Comparison of ENCODE assay signal across 13 cellular contexts in the genomic region with DNA sequence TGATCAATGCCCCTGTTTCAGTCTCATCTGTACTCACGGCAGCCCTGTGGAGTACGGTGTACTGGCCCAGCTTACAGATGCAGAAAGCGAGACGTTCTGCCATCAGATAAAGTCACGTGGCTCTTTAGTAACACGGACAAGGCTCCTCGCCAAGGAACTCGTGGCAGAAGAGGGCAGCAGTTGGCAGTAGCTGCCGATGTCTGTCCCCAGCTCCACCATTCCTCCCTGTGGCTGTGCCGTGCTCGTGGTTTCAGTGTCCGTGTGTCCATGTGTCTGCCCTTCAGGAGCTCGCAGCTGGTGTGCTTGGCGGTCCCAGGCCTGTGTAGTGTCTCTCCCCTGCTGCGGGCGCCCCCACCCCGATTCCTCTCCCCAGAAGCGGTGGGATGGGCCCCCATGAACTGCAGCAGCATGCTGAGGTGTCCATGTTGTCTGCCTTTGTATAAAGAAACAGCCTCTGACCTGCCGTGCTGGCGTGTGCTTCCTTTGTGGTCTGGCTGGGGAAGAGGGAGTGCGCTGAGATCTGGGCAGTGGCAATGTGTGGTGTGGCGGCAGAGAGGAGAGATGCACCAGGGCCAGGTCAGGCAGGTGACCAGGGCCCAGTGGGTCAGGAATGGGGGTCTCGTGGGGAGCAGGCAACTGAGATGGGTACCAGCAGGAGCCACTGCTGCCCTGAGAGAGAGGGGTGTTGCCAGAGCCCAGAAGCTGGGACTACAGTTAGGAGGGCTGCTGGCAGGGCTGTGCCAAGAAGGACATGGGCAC. TPM values are rescaled to one million over a fixed set of nuclear protein-coding genes. Genes with fewer than 3 reads are reported as not detected.
DNase-seq lines count a peak whose midpoint lies in the region; ATAC-seq, FAIRE-seq and TF ChIP-seq lines count a peak whose summit lies in the region.
"Had no signal": no experiment of that assay in that cellular context is flagged by ENCODE, and none has a peak within 500 bp of the region (broad histone marks: within the 10 kb centered on the region; RNA-seq: fewer than 3 reads in every experiment).

No MANE protein-coding gene starts in this region.

- no peak for TF ChIP-seq RAD21 in GM12878 (IDR thresholded peaks at IDR 0.05; ENCODE audit: insufficient read depth, low read depth, low read length)
- TF ChIP-seq RAD21 in HepG2 (CRISPR knock-in tag; IDR thresholded peaks at IDR 0.05), result no peak

- intact Hi-C loops in GM12878 (cut with micrococcal nuclease; ENCODE audit: unreplicated experiment), result no loop called here
- intact Hi-C loops in HepG2 (cut with micrococcal nuclease; ENCODE audit: unreplicated experiment), result no loop called here

- peaks cover 3% of the 10 kb centered on the region in 2 experiments; a peak in 2 of 4 replicates for H3K36me3 ChIP-seq in GM12878 (ENCODE audit: control insufficient read depth in 2 of 2, insufficient read depth in 2 of 2, low read length in 1 of 2)
- peaks cover 3 to 24% of the 10 kb centered on the region in 2 experiments; a peak in 3 of 5 replicates for H3K36me3 ChIP-seq in HepG2 (replicated peaks in 1 of 2; ENCODE audit: control insufficient read depth in 1 of 2, insufficient read depth in 2 of 2, low read length in 2 of 2)
- peaks cover 43% of the 10 kb centered on the region for H3K36me3 ChIP-seq in suprapubic skin

- H3K4me3 ChIP-seq in GM12878 (no peak overlapping the region), HepG2 (replicated peaks in 1 of 3; ENCODE audit: insufficient read depth in 1 of 3, low read depth in 2 of 3, low read length in 3 of 3) (no peak overlapping the region), suprapubic skin (no peak overlapping the region)
- H3K4me3 ChIP-seq: PC-9 had no signal

- TF ChIP-seq EP300 in GM12878 (IDR thresholded peaks at IDR 0.05; ENCODE audit: borderline replicate concordance in 1 of 2, control insufficient read depth in 1 of 2, low read depth in 2 of 2, low read length in 2 of 2) (no peak), HepG2 (IDR thresholded peaks at IDR 0.05; ENCODE audit: low read depth in 2 of 2, low read length in 2 of 2) (no peak), HepG2 (CRISPR knock-in tag; IDR thresholded peaks at IDR 0.05; ENCODE audit: borderline replicate concordance) (no peak), suprapubic skin (IDR thresholded peaks at IDR 0.05) (no peak)

- H3K4me1 ChIP-seq in GM12878 (ENCODE audit: control insufficient read depth, insufficient read depth, low read length) (no peaks in the 10 kb centered on the region), HepG2 (ENCODE audit: insufficient read depth, low read length) (peaks cover 19% of the 10 kb centered on the region), suprapubic skin (peaks cover 26% of the 10 kb centered on the region)

- no TSS peak for BruUV-seq in GM12878 (replicated peaks; lab: Mats Ljungman, UMichigan)
- TSS peak; percentile 33 for BruUV-seq in HepG2 (replicated peaks; lab: Mats Ljungman, UMichigan)

- 94% methylated on average over 21 of the region's 23 CpGs for WGBS in GM12878 (ENCODE audit: insufficient coverage, insufficient replicate concordance, low lambda C conversion rate, missing lambda C conversion rate)
- 96% methylated on average over 19 of the region's 23 CpGs for WGBS in HepG2 (ENCODE audit: low lambda C conversion rate)
- WGBS in suprapubic skin, result 73% methylated on average over 20 of the region's 23 CpGs

- peak; percentile 51; the same call in 1 of the 2 replicates for TF ChIP-seq POLR2A in GM12878 (IDR thresholded peaks at IDR 0.05; ENCODE audit: low read depth, low read length)
- no peak; a peak in 1 of 4 replicates for TF ChIP-seq POLR2A in HepG2 (IDR thresholded peaks at IDR 0.05; ENCODE audit: insufficient read depth in 1 of 2, low read depth in 2 of 2, low read length in 2 of 2)
- no peak for TF ChIP-seq POLR2A in suprapubic skin (IDR thresholded peaks at IDR 0.05)

- H3K79me2 ChIP-seq in GM12878 (ENCODE audit: control insufficient read depth, insufficient read depth, low read length) (no peaks in the 10 kb centered on the region), HepG2 (ENCODE audit: insufficient read depth, low read length) (no peaks in the 10 kb centered on the region)

- SMC1A ChIA-PET in GM12878 (lab: Charles Lee; ENCODE audit: uncharacterized antibody, unreplicated experiment), result no interaction called here

- FAIRE-seq in GM12878 (lab: Jason Lieb, UNC) (no peak), HepG2 (lab: Jason Lieb, UNC) (no peak)

- no peak for TF ChIP-seq CTCF in GM12878 (IDR thresholded peaks at IDR 0.05 in 2 of 3, conservative IDR thresholded peaks at IDR 0.05 in 1 of 3; ENCODE audit: control insufficient read depth in 2 of 3, extremely low read depth in 1 of 3, insufficient read depth in 1 of 3, low read depth in 3 of 3, low read length in 3 of 3)
- no peak for TF ChIP-seq CTCF in HepG2 (CRISPR knock-in tag; IDR thresholded peaks at IDR 0.05)
- no peak for TF ChIP-seq CTCF in suprapubic skin (IDR thresholded peaks at IDR 0.05)

- RAD21 ChIA-PET in GM12878 (lab: Charles Lee; ENCODE audit: unreplicated experiment), result no interaction called here

- H3K27ac ChIP-seq in GM12878 (ENCODE audit: control insufficient read depth, insufficient read depth), result no peak overlapping the region
- H3K27ac ChIP-seq in HepG2 (ENCODE audit: extremely low read length, insufficient read depth, low read length), result no peak overlapping the region
- peak overlapping the region; percentile 42 for H3K27ac ChIP-seq in suprapubic skin
- H3K27ac ChIP-seq: PC-9, VCaP had no signal

- DNase-seq in DMS 273 (lab: John Stamatoyannopoulos, UW; ENCODE audit: unreplicated experiment) (peak; percentile 66), DMS 273 treated with DMSO at 0.1 percent for 48 hours (lab: John Stamatoyannopoulos, UW) (no peak), GM12878 (ENCODE audit: low read depth, low spot score) (no peak), HepG2 (ENCODE audit: low spot score) (no peak), suprapubic skin (ENCODE audit: low spot score in 2 of 2) (no peak)
- DNase-seq: 8988T, KG1, NCI-H2081 treated with DMSO at 0.1 percent for 48 hours, PC-9 had no signal

- POLR2A ChIA-PET in GM12878 (lab: Charles Lee), result no interaction called here
- POLR2A ChIA-PET in HepG2 (lab: Yijun Ruan, JAX), result interaction anchor here (1.2 kb wide), 1 partner anchor 17 kb away, joined by 3 read pairs; no protein-coding TSS in a partner anchor

- ATAC-seq in GM12878, result no peak
- ATAC-seq in HepG2, result no peak
- no peak for ATAC-seq in HG03139 (IDR thresholded peaks at IDR 0.05; ENCODE audit: unreplicated experiment)
- ATAC-seq in HG03521 (IDR thresholded peaks at IDR 0.05; ENCODE audit: unreplicated experiment), result no peak
- ATAC-seq in GM21619 (IDR thresholded peaks at IDR 0.05; ENCODE audit: unreplicated experiment), result no peak

- H4K20me1 ChIP-seq in GM12878 (ENCODE audit: control insufficient read depth, insufficient read depth) (no peaks in the 10 kb centered on the region), HepG2 (ENCODE audit: insufficient read depth, low read length) (no peaks in the 10 kb centered on the region)

- H3K9me3 ChIP-seq in GM12878 (replicated peaks; ENCODE audit: control insufficient read depth, insufficient read depth, low read length) (no peaks in the 10 kb centered on the region), HepG2 (ENCODE audit: low read length) (no peaks in the 10 kb centered on the region), suprapubic skin (no peaks in the 10 kb centered on the region)

- in situ Hi-C loops in GM12878 (cut with MboI), result no loop called here
- in situ Hi-C loops in HepG2 (cut with HindIII; ENCODE audit: extremely low pct_ligation_motif_present, low pct_unique_long_range_greater_than_20kb), result no loop called here

- H2AFZ ChIP-seq in GM12878 (ENCODE audit: control insufficient read depth, low read depth, low read length) (no peak overlapping the region), HepG2 (ENCODE audit: low read length) (no peak overlapping the region)
- H2AFZ ChIP-seq: PC-9 had no signal

- H3K9ac ChIP-seq in GM12878 (ENCODE audit: control insufficient read depth, insufficient read depth, low read length) (no peak overlapping the region), HepG2 (ENCODE audit: insufficient read depth, low read depth, low read length) (no peak overlapping the region)

- CTCF ChIA-PET in GM12878 (lab: Yijun Ruan, JAX) (no interaction called here), HepG2 (lab: Yijun Ruan, JAX; ENCODE audit: low intra/inter-chr PET ratio, low total read pairs) (no interaction called here)

- no peak overlapping the region for H3K4me2 ChIP-seq in GM12878 (ENCODE audit: control insufficient read depth, insufficient read depth)
- H3K4me2 ChIP-seq in HepG2 (ENCODE audit: low read depth, low read length), result no peak overlapping the region
- H3K4me2 ChIP-seq: PC-9 had no signal

- H3K27me3 ChIP-seq in GM12878 (replicated peaks in 1 of 2; ENCODE audit: control insufficient read depth in 2 of 2, insufficient read depth in 2 of 2, low read length in 1 of 2) (no peaks in the 10 kb centered on the region), HepG2 (ENCODE audit: control insufficient read depth in 1 of 2, insufficient read depth in 2 of 2, low read length in 2 of 2) (no peaks in the 10 kb centered on the region), suprapubic skin (no peaks in the 10 kb centered on the region)

RNA-seq across cellular contexts. Expression of gene RHBDD2, which starts 9.8 kb away (rescaled TPM):
- total RNA-seq in GM12878 (2013; cell fraction: nucleolus; rRNA removed), result 14.0 and 17.1 TPM in 2 replicates
- 23.6 and 23.8 TPM in 2 replicates for total RNA-seq in GM12878 (2014; rRNA removed)
- 6.7 and 8.8 TPM in 2 replicates for total RNA-seq in GM12878 (2014; rRNA removed; fragmentation: Illumina TruSeq; extraction: Trizol)
- total RNA-seq in GM12878 (2021), result 22.6 and 25.7 TPM in 2 replicates
- 16.1 TPM for polyA plus RNA-seq in GM12878 (2011; ENCODE audit: low read depth)
- polyA plus RNA-seq in GM12878 (2011; rRNA removed), result 4.9 and 14.5 TPM in 2 replicates
- 25.6 and 27.5 TPM in 2 replicates for polyA plus RNA-seq in GM12878 (2011; cell fraction: cytosol; rRNA removed)
- 16.8 and 20.7 TPM in 2 replicates for polyA plus RNA-seq in GM12878 (2011; cell fraction: nucleus; rRNA removed)
- 19.6 and 27.6 TPM in 2 replicates for polyA plus RNA-seq in GM12878 (2012)
- polyA plus RNA-seq in GM12878 (2014; fragmentation: Illumina TruSeq; extraction: Trizol), result 7.0 and 13.1 TPM in 2 replicates
- 1 to 10 TPM; 3.9 to 7.4 TPM for polyA plus RNA-seq in GM12878 (2014; fragmentation: Nextera tagmentation; extraction: Ambion mirVana)
- 19.3 and 21.1 TPM in 2 replicates for polyA plus RNA-seq in GM12878 (2014; rRNA removed)
- polyA plus RNA-seq in GM12878 (2016; fragmentation: Nextera tagmentation; extraction: Ambion mirVana), result 10 to 100 TPM; 31.5 to 39.8 TPM
- polyA minus RNA-seq in GM12878 (2011; rRNA and poly(A)+ RNA removed), result 17.5 and 19.5 TPM in 2 replicates
- polyA minus RNA-seq in GM12878 (2011; cell fraction: cytosol; rRNA and poly(A)+ RNA removed), result 11.1 and 14.7 TPM in 2 replicates
- 7.1 and 14.1 TPM in 2 replicates for polyA minus RNA-seq in GM12878 (2011; cell fraction: nucleus; rRNA and poly(A)+ RNA removed)
- 14.9 and 23.1 TPM in 2 replicates for total RNA-seq in HepG2 (2016; rRNA removed; fragmentation: Illumina TruSeq; extraction: Trizol)
- total RNA-seq in HepG2 (2016; cell fraction: cytosol; rRNA removed; fragmentation: Illumina TruSeq; extraction: Trizol; ENCODE audit: low read depth), result 18.8 and 23.7 TPM in 2 replicates
- 9.2 and 24.2 TPM in 2 replicates for total RNA-seq in HepG2 (2016; cell fraction: insoluble cytoplasmic fraction; rRNA removed; fragmentation: Illumina TruSeq; extraction: Trizol)
- 29.8 and 37.0 TPM in 2 replicates for total RNA-seq in HepG2 (2016; cell fraction: membrane; rRNA removed; fragmentation: Illumina TruSeq; extraction: Trizol)
- total RNA-seq in HepG2 (2016; cell fraction: nucleus; rRNA removed; fragmentation: Illumina TruSeq; extraction: Trizol), result 16.7 and 24.5 TPM in 2 replicates
- 26.4 and 41.1 TPM in 2 replicates for polyA plus RNA-seq in HepG2 (2011; rRNA removed)
- 34.8 and 35.2 TPM in 2 replicates for polyA plus RNA-seq in HepG2 (2011; cell fraction: cytosol; rRNA removed)
- 33.3 and 35.1 TPM in 2 replicates for polyA plus RNA-seq in HepG2 (2011; cell fraction: nucleus; rRNA removed)
- polyA plus RNA-seq in HepG2 (2012), result 22.8 and 42.0 TPM in 2 replicates
- polyA plus RNA-seq in HepG2 (2016; cell fraction: cytosol; fragmentation: Illumina TruSeq; extraction: Trizol; ENCODE audit: low read depth), result 39.1 and 46.7 TPM in 2 replicates
- polyA plus RNA-seq in HepG2 (2016; cell fraction: insoluble cytoplasmic fraction; fragmentation: Illumina TruSeq; extraction: Trizol; ENCODE audit: low read depth), result 17.9 and 21.5 TPM in 2 replicates
- 52.8 and 61.8 TPM in 2 replicates for polyA plus RNA-seq in HepG2 (2016; cell fraction: membrane; fragmentation: Illumina TruSeq; extraction: Trizol; ENCODE audit: low read depth)
- polyA plus RNA-seq in HepG2 (2016; cell fraction: nucleus; fragmentation: Illumina TruSeq; extraction: Trizol; ENCODE audit: insufficient read depth, low read depth), result 57.7 and 58.2 TPM in 2 replicates
- 49.6 and 101 TPM in 2 replicates for polyA minus RNA-seq in HepG2 (2011; rRNA and poly(A)+ RNA removed; ENCODE audit: low replicate concordance)
- 17.8 and 22.2 TPM in 2 replicates for polyA minus RNA-seq in HepG2 (2011; cell fraction: cytosol; rRNA and poly(A)+ RNA removed)
- 12.7 and 13.4 TPM in 2 replicates for polyA minus RNA-seq in HepG2 (2011; cell fraction: nucleus; rRNA and poly(A)+ RNA removed)
- 10 to 100 TPM; 28.3 to 63.1 (median 49.8) TPM for total RNA-seq in suprapubic skin

RNA-seq across cellular contexts. Expression of gene POR, which starts 26.3 kb away (rescaled TPM):
- total RNA-seq in GM12878 (2013; cell fraction: nucleolus; rRNA removed), result 89.1 and 114 TPM in 2 replicates
- 67.6 and 75.5 TPM in 2 replicates for total RNA-seq in GM12878 (2014; rRNA removed)
- total RNA-seq in GM12878 (2014; rRNA removed; fragmentation: Illumina TruSeq; extraction: Trizol), result 15.3 and 16.2 TPM in 2 replicates
- total RNA-seq in GM12878 (2021), result 72.2 and 75.8 TPM in 2 replicates
- polyA plus RNA-seq in GM12878 (2011; ENCODE audit: low read depth), result 10.8 TPM
- 7.9 and 16.0 TPM in 2 replicates for polyA plus RNA-seq in GM12878 (2011; rRNA removed)
- polyA plus RNA-seq in GM12878 (2011; cell fraction: cytosol; rRNA removed), result 28.1 and 40.8 TPM in 2 replicates
- polyA plus RNA-seq in GM12878 (2011; cell fraction: nucleus; rRNA removed), result 119 and 145 TPM in 2 replicates
- 32.6 and 32.8 TPM in 2 replicates for polyA plus RNA-seq in GM12878 (2012)
- 27.0 and 33.7 TPM in 2 replicates for polyA plus RNA-seq in GM12878 (2014; fragmentation: Illumina TruSeq; extraction: Trizol)
- 1 to 10 TPM; 2.2 to 8.2 TPM for polyA plus RNA-seq in GM12878 (2014; fragmentation: Nextera tagmentation; extraction: Ambion mirVana)
- polyA plus RNA-seq in GM12878 (2014; rRNA removed), result 38.1 and 45.2 TPM in 2 replicates
- polyA plus RNA-seq in GM12878 (2016; fragmentation: Nextera tagmentation; extraction: Ambion mirVana), result 10 to 100 TPM; 55.7 to 59.0 TPM
- polyA minus RNA-seq in GM12878 (2011; rRNA and poly(A)+ RNA removed), result 18.7 and 36.8 TPM in 2 replicates
- polyA minus RNA-seq in GM12878 (2011; cell fraction: cytosol; rRNA and poly(A)+ RNA removed), result 29.0 and 34.8 TPM in 2 replicates
- 25.1 and 46.7 TPM in 2 replicates for polyA minus RNA-seq in GM12878 (2011; cell fraction: nucleus; rRNA and poly(A)+ RNA removed)
- 115 and 266 TPM in 2 replicates for total RNA-seq in HepG2 (2016; rRNA removed; fragmentation: Illumina TruSeq; extraction: Trizol)
- 43.6 and 47.9 TPM in 2 replicates for total RNA-seq in HepG2 (2016; cell fraction: cytosol; rRNA removed; fragmentation: Illumina TruSeq; extraction: Trizol; ENCODE audit: low read depth)
- 95.7 and 270 TPM in 2 replicates for total RNA-seq in HepG2 (2016; cell fraction: insoluble cytoplasmic fraction; rRNA removed; fragmentation: Illumina TruSeq; extraction: Trizol)
- total RNA-seq in HepG2 (2016; cell fraction: membrane; rRNA removed; fragmentation: Illumina TruSeq; extraction: Trizol), result 55.5 and 56.9 TPM in 2 replicates
- 260 and 301 TPM in 2 replicates for total RNA-seq in HepG2 (2016; cell fraction: nucleus; rRNA removed; fragmentation: Illumina TruSeq; extraction: Trizol)
- 145 and 208 TPM in 2 replicates for polyA plus RNA-seq in HepG2 (2011; rRNA removed)
- polyA plus RNA-seq in HepG2 (2011; cell fraction: cytosol; rRNA removed), result 143 and 190 TPM in 2 replicates
- polyA plus RNA-seq in HepG2 (2011; cell fraction: nucleus; rRNA removed), result 1,024 and 1,039 TPM in 2 replicates
- 325 and 360 TPM in 2 replicates for polyA plus RNA-seq in HepG2 (2012)
- 22.8 and 25.4 TPM in 2 replicates for polyA plus RNA-seq in HepG2 (2016; cell fraction: cytosol; fragmentation: Illumina TruSeq; extraction: Trizol; ENCODE audit: low read depth)
- 63.7 and 80.6 TPM in 2 replicates for polyA plus RNA-seq in HepG2 (2016; cell fraction: insoluble cytoplasmic fraction; fragmentation: Illumina TruSeq; extraction: Trizol; ENCODE audit: low read depth)
- polyA plus RNA-seq in HepG2 (2016; cell fraction: membrane; fragmentation: Illumina TruSeq; extraction: Trizol; ENCODE audit: low read depth), result 25.4 and 30.4 TPM in 2 replicates
- polyA plus RNA-seq in HepG2 (2016; cell fraction: nucleus; fragmentation: Illumina TruSeq; extraction: Trizol; ENCODE audit: insufficient read depth, low read depth), result 367 and 407 TPM in 2 replicates
- polyA minus RNA-seq in HepG2 (2011; rRNA and poly(A)+ RNA removed; ENCODE audit: low replicate concordance), result 85.0 and 445 TPM in 2 replicates
- 256 and 348 TPM in 2 replicates for polyA minus RNA-seq in HepG2 (2011; cell fraction: cytosol; rRNA and poly(A)+ RNA removed)
- polyA minus RNA-seq in HepG2 (2011; cell fraction: nucleus; rRNA and poly(A)+ RNA removed), result 174 and 240 TPM in 2 replicates
- total RNA-seq in suprapubic skin, result 100 to 1,000 TPM in 1 of 4 donors, 10 to 100 TPM in 3; 85.8 to 112 (median 91.8) TPM
